Comparison of ENCODE assay signal across 13 cellular contexts in the genomic region with DNA sequence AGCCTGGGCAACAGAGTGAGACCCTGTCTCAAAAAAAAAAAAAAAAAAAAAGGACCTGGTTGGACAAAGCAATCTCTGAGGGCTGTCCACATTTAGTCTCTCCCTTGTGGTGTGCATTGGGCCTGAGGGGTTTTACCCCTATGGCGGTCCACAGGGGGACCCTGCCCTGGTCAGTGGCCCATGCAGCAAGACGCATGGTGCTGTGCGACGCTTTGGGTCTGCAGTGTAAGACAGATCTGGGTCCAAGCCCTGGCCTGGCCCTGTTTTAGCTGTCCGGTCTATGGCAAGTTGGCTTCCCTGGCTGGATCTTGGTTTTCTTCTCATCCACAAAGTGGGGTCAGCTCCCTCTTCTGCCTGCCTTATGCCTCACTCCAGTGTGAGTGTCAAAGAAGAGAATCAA.
"Had no signal": no experiment of that assay in that cellular context is flagged by ENCODE, and none has a peak within 500 bp of the region (broad histone marks: within the 10 kb centered on the region; RNA-seq: fewer than 3 reads in every experiment).

No MANE protein-coding gene starts in this region.

- H3K4me2 ChIP-seq: KMS-11 had no signal

- H3K4me1 ChIP-seq: SJCRH30 had no signal

- H3K9ac ChIP-seq: KMS-11 had no signal

- H3K4me1 Mint-ChIP-seq: activated naive CD8-positive, alpha-beta T cell treated with anti-CD3 and anti-CD28 coated beads for 36 hours; activated T-helper 17 cell treated with anti-CD3 and anti-CD28 coated beads, Interleukin-2, amount 50 U/mL, for 72 hours; central memory CD8-positive, alpha-beta T cell had no signal

- H3K36me3 ChIP-seq: cardiac muscle cell, SJCRH30, WERI-Rb-1 had no signal

- H3K27ac ChIP-seq: cardiac muscle cell, KMS-11, SJCRH30, SK-N-MC, WERI-Rb-1 had no signal

- H3K4me3 Mint-ChIP-seq: activated CD8-positive, alpha-beta T cell treated with anti-CD3 and anti-CD28 coated beads for 36 hours; activated naive CD8-positive, alpha-beta T cell treated with anti-CD3 and anti-CD28 coated beads for 36 hours; activated T-cell treated with anti-CD3 and anti-CD28 coated beads, Interleukin-2, amount 50 U/mL, for 72 hours; activated T-helper 17 cell treated with anti-CD3 and anti-CD28 coated beads, Interleukin-2, amount 50 U/mL, for 72 hours; central memory CD8-positive, alpha-beta T cell had no signal

- H3K36me3 Mint-ChIP-seq: activated naive CD8-positive, alpha-beta T cell treated with anti-CD3 and anti-CD28 coated beads for 36 hours had no signal

- H3K27ac Mint-ChIP-seq: activated CD8-positive, alpha-beta T cell treated with anti-CD3 and anti-CD28 coated beads for 36 hours; activated naive CD8-positive, alpha-beta T cell treated with anti-CD3 and anti-CD28 coated beads for 36 hours; activated T-cell treated with anti-CD3 and anti-CD28 coated beads, Interleukin-2, amount 50 U/mL, for 72 hours; activated T-helper 17 cell treated with anti-CD3 and anti-CD28 coated beads, Interleukin-2, amount 50 U/mL, for 72 hours had no signal

- H3K9me3 Mint-ChIP-seq: activated T-helper 17 cell treated with anti-CD3 and anti-CD28 coated beads, Interleukin-2, amount 50 U/mL, for 72 hours; central memory CD8-positive, alpha-beta T cell had no signal

- H3K27me3 ChIP-seq: cardiac muscle cell, SJCRH30 had no signal

- ATAC-seq: activated CD8-positive, alpha-beta T cell treated with anti-CD3 and anti-CD28 coated beads for 36 hours; Panc1 had no signal

- DNase-seq: NCI-H524 treated with DMSO at 0.1 percent for 48 hours, T1000 had no signal

- H3K9me3 ChIP-seq: SJCRH30 had no signal

- H3K4me3 ChIP-seq: cardiac muscle cell, SJCRH30, SK-N-MC had no signal
